10 cellular contexts compared by ENCODE assay signal in the genomic region with DNA sequence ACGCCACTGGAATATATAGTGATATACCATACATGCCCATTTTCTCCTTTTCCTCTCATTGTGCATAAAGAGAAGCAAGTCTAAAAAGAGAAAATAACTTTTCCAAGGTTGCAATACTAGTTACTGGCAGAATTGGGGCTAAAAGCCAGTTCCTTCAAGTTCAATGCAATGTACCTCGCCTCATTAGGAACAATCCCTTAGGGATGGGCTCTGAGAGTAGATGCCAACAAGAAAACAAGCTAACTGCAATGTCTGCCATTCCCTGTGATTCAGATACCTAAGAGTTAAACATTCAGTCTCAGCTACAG.
DNase-seq lines count a peak whose midpoint lies in the region; FAIRE-seq and TF ChIP-seq lines count a peak whose summit lies in the region.
"Had no signal": no experiment of that assay in that cellular context is flagged by ENCODE, and none has a peak within 500 bp of the region (broad histone marks: within the 10 kb centered on the region; RNA-seq: fewer than 3 reads in every experiment).

No MANE protein-coding gene starts in this region.

- TF ChIP-seq CTCF in OCI-LY3 (IDR thresholded peaks at IDR 0.05; ENCODE audit: low read depth, low read length) = no peak
- TF ChIP-seq CTCF in endothelial cell (IDR thresholded peaks at IDR 0.05; ENCODE audit: unreplicated experiment) = no peak

- H3K36me3 ChIP-seq in ACC112 (ENCODE audit: insufficient read depth, low read length) (no peaks in the 10 kb centered on the region), OCI-LY3 (replicated peaks; ENCODE audit: low read depth, low read length) (no peaks in the 10 kb centered on the region), neuron (ENCODE audit: insufficient read depth, low read length) (no peaks in the 10 kb centered on the region)

- H2AFZ ChIP-seq in ACC112 (ENCODE audit: low read length, unreplicated experiment) (no peak overlapping the region), OCI-LY3 (ENCODE audit: low read depth, low read length) (no peak overlapping the region), neuron (ENCODE audit: low read depth, low read length) (no peak overlapping the region)

- H3K36me3 Mint-ChIP-seq in endothelial cell (ENCODE audit: low read depth, unreplicated experiment) = no peaks in the 10 kb centered on the region

- peak overlapping the region; percentile 23 for H3K4me2 ChIP-seq in OCI-LY3 (ENCODE audit: low read length)

- H3K27me3 ChIP-seq in ACC112 (ENCODE audit: insufficient read depth, low read length) (no peaks in the 10 kb centered on the region), OCI-LY3 (ENCODE audit: low read depth, low read length) (peaks cover 30% of the 10 kb centered on the region), neuron (ENCODE audit: insufficient read depth, low read length) (no peaks in the 10 kb centered on the region)

- peaks cover 2% of the 10 kb centered on the region for H3K27me3 Mint-ChIP-seq in endothelial cell (ENCODE audit: unreplicated experiment)

- H3K4me1 ChIP-seq in ACC112 (ENCODE audit: control insufficient read depth, insufficient read depth, low read length, unreplicated experiment) (peaks cover 36% of the 10 kb centered on the region), OCI-LY3 (ENCODE audit: low read length) (no peaks in the 10 kb centered on the region), neuron (ENCODE audit: insufficient read depth, low read length) (peaks cover 56% of the 10 kb centered on the region)

- peaks cover 61% of the 10 kb centered on the region for H3K4me1 Mint-ChIP-seq in endothelial cell (ENCODE audit: unreplicated experiment)

- no peaks in the 10 kb centered on the region for H3K9me3 Mint-ChIP-seq in endothelial cell (ENCODE audit: unreplicated experiment)

- H3K79me2 ChIP-seq in ACC112 (ENCODE audit: control insufficient read depth, insufficient read depth, low read length, unreplicated experiment) (peaks cover 31% of the 10 kb centered on the region), OCI-LY3 (ENCODE audit: low read length) (no peaks in the 10 kb centered on the region)

- H3K9ac ChIP-seq in OCI-LY3 (ENCODE audit: low read length) = no peak overlapping the region

- H3K4me3 ChIP-seq in ACC112 (ENCODE audit: low read depth, low read length) = peak overlapping the region; percentile 78
- 0 out of 2 replicates have a peak overlapping the region, but pooled peaks have one; percentile 4 for H3K4me3 ChIP-seq in OCI-LY3 (ENCODE audit: low read length)
- H3K4me3 ChIP-seq in neuron (ENCODE audit: low read length) = peak overlapping the region; percentile 56

- H3K27ac Mint-ChIP-seq in endothelial cell (ENCODE audit: unreplicated experiment) = peak overlapping the region; percentile 95

- H3K4me3 Mint-ChIP-seq in endothelial cell (ENCODE audit: unreplicated experiment) = peak overlapping the region; percentile 80

- H3K9me3 ChIP-seq in OCI-LY3 (ENCODE audit: insufficient read depth, low read length) (no peaks in the 10 kb centered on the region), neuron (ENCODE audit: low read length) (no peaks in the 10 kb centered on the region)

- H3K27ac ChIP-seq in ACC112 (ENCODE audit: low read depth, low read length) (0 out of 2 replicates have a peak overlapping the region, but pooled peaks have one; percentile 65), OCI-LY3 (ENCODE audit: low read length) (no peak overlapping the region)

- H4K20me1 ChIP-seq in OCI-LY3 (ENCODE audit: insufficient read depth, low read length) = no peaks in the 10 kb centered on the region

- DNase-seq in endothelial cell (ENCODE audit: low spot score) (no peak), GM19239 (ENCODE audit: insufficient read length, low spot score) (no peak), EL (no peak), NCI-H524 treated with DMSO at 0.1 percent for 48 hours (lab: John Stamatoyannopoulos, UW) (no peak), NCI-H1092 (lab: John Stamatoyannopoulos, UW) (no peak)
- DNase-seq: activated T-cell treated with anti-CD3 and anti-CD28 coated beads for 4 hours; NK-92 treated with Interleukin-12 subunit alpha and Interleukin-12 subunit beta, amount 100 ng/mL, for 24 hours had no signal

- FAIRE-seq in GM19239 (lab: Jason Lieb, UNC) = no peak

Comparison
In these comparisons a context has a peak if more than half of its experiments do, and no peak if none do; other contexts are left out.
1. H3K4me3 ChIP-seq: peak in every context shown above with its lines; median percentile 78 in ACC112; 56 in neuron; 4 in OCI-LY3.